8 cellular contexts compared by ENCODE assay signal in genomic region chr19:55113570-55114039, GRCh38. TPM values are rescaled to one million over a fixed set of nuclear protein-coding genes. Genes with fewer than 3 reads are reported as not detected.
DNase-seq lines count a peak whose midpoint lies in the region; ATAC-seq and TF ChIP-seq lines count a peak whose summit lies in the region.

No MANE protein-coding gene starts in this region.

- H3K9me3 ChIP-seq in adrenal gland (replicated peaks in 1 of 3), result no peaks in the 10 kb centered on the region
- H3K9me3 ChIP-seq in heart right ventricle, result no peaks in the 10 kb centered on the region

- no peaks in the 10 kb centered on the region for H3K27me3 Mint-ChIP-seq in activated T-helper 1 cell treated with anti-CD3 and anti-CD28 coated beads, Interleukin-12 subunit alpha, Interleukin-12 subunit beta, Interleukin-2, Interleukin-4 antibody, amounts not matched to agents 30 ng/mL and 10 ng/mL and 1 ng/mL, durations not matched to agents 14 hours and 24 hours and 36 hours (ENCODE audit: insufficient read depth)
- H3K27me3 Mint-ChIP-seq in activated T-cell treated with anti-CD3 and anti-CD28 coated beads, Interleukin-2, amount 50 U/mL, for 72 hours (ENCODE audit: low read depth), result no peaks in the 10 kb centered on the region

- peaks cover 22% of the 10 kb centered on the region for H3K36me3 Mint-ChIP-seq in activated T-helper 1 cell treated with anti-CD3 and anti-CD28 coated beads, Interleukin-12 subunit alpha, Interleukin-12 subunit beta, Interleukin-2, Interleukin-4 antibody, amounts not matched to agents 30 ng/mL and 10 ng/mL and 1 ng/mL, durations not matched to agents 14 hours and 24 hours and 36 hours (ENCODE audit: low read depth)
- H3K36me3 Mint-ChIP-seq in activated T-cell treated with anti-CD3 and anti-CD28 coated beads, Interleukin-2, amount 50 U/mL, for 72 hours (ENCODE audit: insufficient read depth in 2 of 2), result peaks cover 10 to 11% of the 10 kb centered on the region in 2 donors

- H3K4me3 ChIP-seq in adrenal gland (no peak overlapping the region), heart right ventricle (peak overlapping the region in 7 of 10 donors; percentile 11 to 98 (median 24)), rectal smooth muscle tissue (ENCODE audit: low read length) (peak overlapping the region; percentile 27)

- no peak for TF ChIP-seq CTCF in adrenal gland (IDR thresholded peaks at IDR 0.05)
- no peak for TF ChIP-seq CTCF in heart right ventricle (IDR thresholded peaks at IDR 0.05)

- 20 to 54% (median 44%) methylated on average over 2 to 12 of the region's 12 CpGs for WGBS in adrenal gland, 4 donors
- WGBS in heart right ventricle, 2 donors, result 12 to 14% methylated on average over 11 to 12 of the region's 12 CpGs

- TF ChIP-seq POLR2A in adrenal gland (IDR thresholded peaks at IDR 0.05), result no peak

- ATAC-seq in heart right ventricle (peak; percentile 43 to 73 (median 70)), HG02763 (IDR thresholded peaks at IDR 0.05; ENCODE audit: unreplicated experiment) (no peak)
- no peak for ATAC-seq in activated T-cell treated with anti-CD3 and anti-CD28 coated beads, Interleukin-2, amount 50 U/mL, for 72 hours (replicated peaks in 1 of 2)

- no peak overlapping the region for H3K4me3 Mint-ChIP-seq in activated T-helper 1 cell treated with anti-CD3 and anti-CD28 coated beads, Interleukin-12 subunit alpha, Interleukin-12 subunit beta, Interleukin-2, Interleukin-4 antibody, amounts not matched to agents 30 ng/mL and 10 ng/mL and 1 ng/mL, durations not matched to agents 14 hours and 24 hours and 36 hours
- no peak overlapping the region for H3K4me3 Mint-ChIP-seq in activated T-cell treated with anti-CD3 and anti-CD28 coated beads, Interleukin-2, amount 50 U/mL, for 72 hours

- H3K36me3 ChIP-seq in adrenal gland (replicated peaks in 1 of 2) (peaks cover 0 to 14% of the 10 kb centered on the region in 2 donors), heart right ventricle (peaks cover 0 to 38% (median 0%) of the 10 kb centered on the region in 9 donors), rectal smooth muscle tissue (ENCODE audit: control insufficient read depth, insufficient read depth, low read length) (peaks cover 12% of the 10 kb centered on the region)

- H3K27ac Mint-ChIP-seq in activated T-helper 1 cell treated with anti-CD3 and anti-CD28 coated beads, Interleukin-12 subunit alpha, Interleukin-12 subunit beta, Interleukin-2, Interleukin-4 antibody, amounts not matched to agents 30 ng/mL and 10 ng/mL and 1 ng/mL, durations not matched to agents 14 hours and 24 hours and 36 hours, result no peak overlapping the region
- no peak overlapping the region for H3K27ac Mint-ChIP-seq in activated T-cell treated with anti-CD3 and anti-CD28 coated beads, Interleukin-2, amount 50 U/mL, for 72 hours

- DNase-seq in GM04504 (ENCODE audit: low read depth) (peak; percentile 94), adrenal gland (peak; percentile 66 to 92 (median 83)), heart right ventricle (peak; percentile 85 to 98), activated T-cell treated with anti-CD3 and anti-CD28 coated beads for 4 hours (no peak)
- DNase-seq in activated T-helper 1 cell treated with anti-CD3 and anti-CD28 coated beads, Interleukin-12 subunit alpha, Interleukin-12 subunit beta, Interleukin-2, Interleukin-4 antibody, amounts not matched to agents 30 ng/mL and 10 ng/mL and 1 ng/mL, durations not matched to agents 14 hours and 24 hours and 36 hours (ENCODE audit: low spot score), result no peak
- no peak for DNase-seq in activated T-cell treated with anti-CD3 and anti-CD28 coated beads, Interleukin-2, amount 50 U/mL, for 72 hours

- H3K4me1 Mint-ChIP-seq in activated T-helper 1 cell treated with anti-CD3 and anti-CD28 coated beads, Interleukin-12 subunit alpha, Interleukin-12 subunit beta, Interleukin-2, Interleukin-4 antibody, amounts not matched to agents 30 ng/mL and 10 ng/mL and 1 ng/mL, durations not matched to agents 14 hours and 24 hours and 36 hours (ENCODE audit: low read depth), result peaks cover 23% of the 10 kb centered on the region
- peaks cover 32% of the 10 kb centered on the region for H3K4me1 Mint-ChIP-seq in activated T-cell treated with anti-CD3 and anti-CD28 coated beads, Interleukin-2, amount 50 U/mL, for 72 hours (ENCODE audit: low read depth)

- intact Hi-C loops in adrenal gland (cut with DNase I), result no loop called here
- intact Hi-C loops in heart right ventricle (cut with DNase I), result loop anchor here in 1 of 10 donors (10.0 kb wide), 1 partner anchor 49 kb away; the partner anchor contains the start of gene RDH13
- intact Hi-C loops in activated T-helper 1 cell treated with anti-CD3 and anti-CD28 coated beads, Interleukin-12 subunit alpha, Interleukin-12 subunit beta, Interleukin-2, Interleukin-4 antibody, amounts not matched to agents 30 ng/mL and 10 ng/mL and 1 ng/mL, durations not matched to agents 14 hours and 24 hours and 36 hours (cut with micrococcal nuclease), result loop anchor here (10.0 kb wide), 1 partner anchor 191 kb away; no protein-coding TSS in a partner anchor

- H3K4me1 ChIP-seq in adrenal gland (replicated peaks in 1 of 2) (peaks cover 15 to 37% of the 10 kb centered on the region in 2 donors), heart right ventricle (peaks cover 35 to 72% (median 54%) of the 10 kb centered on the region in 9 donors), rectal smooth muscle tissue (ENCODE audit: control insufficient read depth, insufficient read depth, low read length) (peaks cover 20% of the 10 kb centered on the region)

- H3K9ac ChIP-seq in rectal smooth muscle tissue (ENCODE audit: low read length), result peak overlapping the region; percentile 17

- no peaks in the 10 kb centered on the region for H3K9me3 Mint-ChIP-seq in activated T-helper 1 cell treated with anti-CD3 and anti-CD28 coated beads, Interleukin-12 subunit alpha, Interleukin-12 subunit beta, Interleukin-2, Interleukin-4 antibody, amounts not matched to agents 30 ng/mL and 10 ng/mL and 1 ng/mL, durations not matched to agents 14 hours and 24 hours and 36 hours
- H3K9me3 Mint-ChIP-seq in activated T-cell treated with anti-CD3 and anti-CD28 coated beads, Interleukin-2, amount 50 U/mL, for 72 hours, result no peaks in the 10 kb centered on the region

- peak overlapping the region in 4 of 5 donors; percentile 21 to 67 (median 43) for H3K27ac ChIP-seq in adrenal gland
- peak overlapping the region; percentile 82 to 99 (median 96) for H3K27ac ChIP-seq in heart right ventricle
- peak overlapping the region; percentile 96 for H3K27ac ChIP-seq in rectal smooth muscle tissue (ENCODE audit: low read depth, low read length)

- H3K27me3 ChIP-seq in adrenal gland (no peaks in the 10 kb centered on the region), heart right ventricle (no peaks in the 10 kb centered on the region), rectal smooth muscle tissue (ENCODE audit: control insufficient read depth, insufficient read depth, low read length) (no peaks in the 10 kb centered on the region)

RNA-seq across cellular contexts. Expression of gene PPP1R12C, which starts 3.8 kb away (rescaled TPM):
- total RNA-seq in adrenal gland (100 to 1,000 TPM in 1 of 8 donors, 10 to 100 TPM in 7; 52.3 to 113 (median 76.2) TPM), heart right ventricle (100 to 1,000 TPM; 134 to 242 (median 193) TPM)
- polyA plus RNA-seq in adrenal gland (100 to 1,000 TPM in 2 of 3 donors, 10 to 100 TPM in 1; 22.1 to 251 (median 220) TPM), heart right ventricle (100 to 1,000 TPM; 223 to 283 TPM)
- 114 and 115 TPM in 2 replicates for total RNA-seq in activated T-helper 1 cell treated with anti-CD3 and anti-CD28 coated beads, Interleukin-12 subunit alpha, Interleukin-12 subunit beta, Interleukin-2, Interleukin-4 antibody, amounts not matched to agents 30 ng/mL and 10 ng/mL and 1 ng/mL, durations not matched to agents 14 hours and 24 hours and 36 hours
- total RNA-seq in activated T-cell treated with anti-CD3 and anti-CD28 coated beads, Interleukin-2, amount 50 U/mL, for 72 hours, result 10 to 100 TPM; 65.7 to 71.6 TPM

RNA-seq across cellular contexts. Expression of gene TNNT1, which starts 35.4 kb away (rescaled TPM):
- total RNA-seq in adrenal gland (10 to 100 TPM in 1 of 8 donors, under 1 TPM in 4, not detected in 3; 0.36 to 11.1 (median 0.84) TPM), heart right ventricle (100 to 1,000 TPM in 5 of 10 donors, 10 to 100 TPM in 5; 19.7 to 234 (median 97.1) TPM)
- polyA plus RNA-seq in adrenal gland (1 to 10 TPM in 1 of 3 donors, under 1 TPM in 1, not detected in 1; 0.48 to 2.5 TPM), heart right ventricle (100 to 1,000 TPM in 1 of 2 donors, 10 to 100 TPM in 1; 32.3 to 721 TPM)
- total RNA-seq in activated T-helper 1 cell treated with anti-CD3 and anti-CD28 coated beads, Interleukin-12 subunit alpha, Interleukin-12 subunit beta, Interleukin-2, Interleukin-4 antibody, amounts not matched to agents 30 ng/mL and 10 ng/mL and 1 ng/mL, durations not matched to agents 14 hours and 24 hours and 36 hours, result not detected in 2 replicates
- total RNA-seq in activated T-cell treated with anti-CD3 and anti-CD28 coated beads, Interleukin-2, amount 50 U/mL, for 72 hours, result 1 to 10 TPM in 1 of 2 donors, under 1 TPM in 1; 0.49 to 1.3 TPM

RNA-seq across cellular contexts. Expression of gene EPS8L1, which starts 37.9 kb away (rescaled TPM):
- total RNA-seq in adrenal gland (1 to 10 TPM in 5 of 8 donors, under 1 TPM in 2, not detected in 1; 0.60 to 4.4 (median 2.1) TPM), heart right ventricle (1 to 10 TPM in 5 of 10 donors, under 1 TPM in 4, not detected in 1; 0.53 to 2.7 (median 1.1) TPM)
- polyA plus RNA-seq in adrenal gland (1 to 10 TPM in 2 of 3 donors, not detected in 1; 3.6 to 8.0 TPM), heart right ventricle (1 to 10 TPM; 3.7 to 7.9 TPM)
- 3.3 and 6.0 TPM in 2 replicates for total RNA-seq in activated T-helper 1 cell treated with anti-CD3 and anti-CD28 coated beads, Interleukin-12 subunit alpha, Interleukin-12 subunit beta, Interleukin-2, Interleukin-4 antibody, amounts not matched to agents 30 ng/mL and 10 ng/mL and 1 ng/mL, durations not matched to agents 14 hours and 24 hours and 36 hours
- total RNA-seq in activated T-cell treated with anti-CD3 and anti-CD28 coated beads, Interleukin-2, amount 50 U/mL, for 72 hours, result 1 to 10 TPM; 3.8 to 5.3 TPM

RNA-seq across cellular contexts. Expression of gene TNNI3, which starts 43.9 kb away (rescaled TPM):
- 10 to 100 TPM in 1 of 8 donors, 1 to 10 TPM in 1, not detected in 6; 9.7 to 20.5 TPM for total RNA-seq in adrenal gland
- 10 to 100 TPM in 2 of 3 donors, under 1 TPM in 1; 0.51 to 25.3 (median 24.4) TPM for polyA plus RNA-seq in adrenal gland
- total RNA-seq in heart right ventricle, result over 10,000 TPM in 4 of 10 donors, 1,000 to 10,000 TPM in 6; 3,000 to 12,900 (median 9,464) TPM
- over 10,000 TPM in 1 of 2 donors, 1,000 to 10,000 TPM in 1; 4,629 to 45,177 TPM for polyA plus RNA-seq in heart right ventricle
- not detected in 2 replicates for total RNA-seq in activated T-helper 1 cell treated with anti-CD3 and anti-CD28 coated beads, Interleukin-12 subunit alpha, Interleukin-12 subunit beta, Interleukin-2, Interleukin-4 antibody, amounts not matched to agents 30 ng/mL and 10 ng/mL and 1 ng/mL, durations not matched to agents 14 hours and 24 hours and 36 hours
- under 1 TPM in 1 of 2 donors, not detected in 1; 0.91 TPM for total RNA-seq in activated T-cell treated with anti-CD3 and anti-CD28 coated beads, Interleukin-2, amount 50 U/mL, for 72 hours

RNA-seq across cellular contexts. Expression of gene RDH13, which starts 50.7 kb away (rescaled TPM):
- total RNA-seq in adrenal gland, result 10 to 100 TPM in 5 of 8 donors, 1 to 10 TPM in 3; 6.8 to 27.9 (median 10.6) TPM
- polyA plus RNA-seq in adrenal gland, result 1 to 10 TPM; 7.2 to 8.5 (median 7.9) TPM
- 10 to 100 TPM; 32.4 to 72.0 (median 54.5) TPM for total RNA-seq in heart right ventricle
- polyA plus RNA-seq in heart right ventricle, result 10 to 100 TPM; 21.4 to 36.1 TPM
- total RNA-seq in activated T-helper 1 cell treated with anti-CD3 and anti-CD28 coated beads, Interleukin-12 subunit alpha, Interleukin-12 subunit beta, Interleukin-2, Interleukin-4 antibody, amounts not matched to agents 30 ng/mL and 10 ng/mL and 1 ng/mL, durations not matched to agents 14 hours and 24 hours and 36 hours, result 21.7 and 26.4 TPM in 2 replicates
- total RNA-seq in activated T-cell treated with anti-CD3 and anti-CD28 coated beads, Interleukin-2, amount 50 U/mL, for 72 hours, result 10 to 100 TPM; 11.5 to 13.8 TPM

Comparison
In these comparisons a context has a peak if more than half of its experiments do, and no peak if none do; other contexts are left out.
1. DNase-seq: peak in GM04504 (single experiment), adrenal gland (7 of 7) and heart right ventricle (2 of 2); none in activated T-helper 1 cell treated with anti-CD3 and anti-CD28 coated beads, Interleukin-12 subunit alpha, Interleukin-12 subunit beta, Interleukin-2, Interleukin-4 antibody, amounts not matched to agents 30 ng/mL and 10 ng/mL and 1 ng/mL, durations not matched to agents 14 hours and 24 hours and 36 hours (single experiment), activated T-cell treated with anti-CD3 and anti-CD28 coated beads, Interleukin-2, amount 50 U/mL, for 72 hours (0 of 2) and activated T-cell treated with anti-CD3 and anti-CD28 coated beads for 4 hours (single experiment).
2. H3K27ac ChIP-seq: peak in every context shown above with its lines; median percentile 96 in heart right ventricle; 96 in rectal smooth muscle tissue; 43 in adrenal gland.
3. H3K4me3 ChIP-seq: peak in heart right ventricle (7 of 10) and rectal smooth muscle tissue (single experiment); none in adrenal gland (0 of 4).
4. ATAC-seq: peak in heart right ventricle (8 of 8); none in activated T-cell treated with anti-CD3 and anti-CD28 coated beads, Interleukin-2, amount 50 U/mL, for 72 hours (0 of 2) and HG02763 (single experiment).